Comparison of ENCODE assay signal across 1 cellular context in the genomic region with DNA sequence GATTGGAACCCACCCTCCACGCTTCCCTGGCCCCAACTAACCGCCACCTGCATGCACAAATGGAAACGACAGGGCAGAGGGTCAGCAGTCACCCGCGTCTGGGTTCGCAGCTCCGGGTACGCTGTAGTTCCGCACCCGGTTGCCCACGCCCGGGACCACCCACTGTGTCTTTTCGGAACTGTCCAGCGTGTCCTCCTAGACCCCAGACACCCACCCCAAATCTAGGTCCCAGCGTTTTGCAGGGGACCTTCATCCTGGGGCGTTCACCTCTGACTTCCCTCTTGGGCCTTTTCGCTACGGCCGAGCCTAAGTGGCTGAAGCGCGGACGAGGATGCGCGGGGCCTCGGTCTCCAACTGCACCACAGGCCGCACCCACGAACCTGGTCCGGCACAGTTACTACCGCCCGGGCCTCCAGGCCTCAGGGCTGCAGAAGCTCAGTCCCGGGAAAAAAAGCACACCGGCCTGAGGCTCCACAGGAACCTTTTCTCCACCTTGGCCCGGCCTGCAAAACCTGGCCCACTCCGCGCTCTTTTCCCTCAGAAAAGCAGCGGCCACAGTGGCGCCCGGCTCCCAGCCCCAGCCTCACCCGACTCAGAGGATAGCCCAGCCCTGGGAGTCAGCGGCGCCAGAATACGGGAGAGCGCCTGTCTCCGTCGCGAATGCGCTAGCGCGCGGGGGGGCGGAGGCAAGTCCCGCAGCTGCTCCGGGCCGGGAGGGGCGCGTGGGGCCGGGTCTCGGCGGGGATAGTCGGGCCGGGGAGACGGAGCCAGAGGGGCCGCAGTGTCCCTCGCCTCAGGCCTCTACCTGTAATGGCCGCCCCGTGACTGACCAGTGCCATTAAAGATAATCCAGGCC.
A peak's percentile ranks its signal among the peaks of the same experiment; 100 is the strongest.
TF ChIP-seq lines count a peak whose summit lies in the region.

ZFP30 (minus strand) TSS at position 633 of the 856 bp plus-strand sequence. CDS start 7,643 bp downstream, outside the sequence.

TF ChIP-seq in HepG2, 621 proteins besides CTCF, POLR2A, EP300 and RAD21 (continued from another document and continues in another):
- TF ChIP-seq ZBTB40 (IDR thresholded peaks at IDR 0.05) (no peak), ZBTB40 (CRISPR knock-in tag; IDR thresholded peaks at IDR 0.05) (peak; percentile 74), ZMYM4 (CRISPR knock-in tag; IDR thresholded peaks at IDR 0.05) (peak; percentile 61), ZBTB7B (CRISPR knock-in tag; IDR thresholded peaks at IDR 0.05) (peak; percentile 40; the same call in 1 of the 2 replicates), CC2D1A (CRISPR knock-in tag; IDR thresholded peaks at IDR 0.05) (0 out of 2 replicates have a peak, but pooled peaks have one; percentile 52), HOXA5 (CRISPR knock-in tag; IDR thresholded peaks at IDR 0.05) (peak; percentile 25; the same call in 1 of the 2 replicates), BCL3 (CRISPR knock-in tag; IDR thresholded peaks at IDR 0.05) (0 out of 2 replicates have a peak, but pooled peaks have one; percentile 63), ZNF644 (CRISPR knock-in tag; IDR thresholded peaks at IDR 0.05; ENCODE audit: low read depth) (no peak), ZFP36L2 (CRISPR knock-in tag; IDR thresholded peaks at IDR 0.05) (no peak; the same call in 1 of the 2 replicates), HDAC1 (CRISPR knock-in tag; IDR thresholded peaks at IDR 0.05) (peak; percentile 19; the same call in 1 of the 2 replicates), SIN3A (IDR thresholded peaks at IDR 0.05; ENCODE audit: borderline replicate concordance, low read depth, low read length) (0 out of 2 replicates have a peak, but pooled peaks have one; percentile 9), RERE (CRISPR knock-in tag; IDR thresholded peaks at IDR 0.05; ENCODE audit: low read depth) (no peak), ZNF660 (CRISPR knock-in tag; IDR thresholded peaks at IDR 0.05; ENCODE audit: borderline replicate concordance, low read depth) (no peak), ZFX (CRISPR knock-in tag; IDR thresholded peaks at IDR 0.05; ENCODE audit: low read depth) (peak; percentile 98), ZKSCAN5 (CRISPR knock-in tag; IDR thresholded peaks at IDR 0.05) (no peak), THAP11 (CRISPR knock-in tag; IDR thresholded peaks at IDR 0.05) (no peak), ZNF740 (CRISPR knock-in tag; IDR thresholded peaks at IDR 0.05) (no peak), MLLT10 (CRISPR knock-in tag; IDR thresholded peaks at IDR 0.05) (no peak), ZNF124 (CRISPR knock-in tag; IDR thresholded peaks at IDR 0.05) (no peak; the same call in 1 of the 2 replicates), BRF2 (CRISPR knock-in tag; IDR thresholded peaks at IDR 0.05) (0 out of 2 replicates have a peak, but pooled peaks have one; percentile 31), ELF4 (CRISPR knock-in tag; IDR thresholded peaks at IDR 0.05; ENCODE audit: borderline replicate concordance) (no peak), ZNF558 (CRISPR knock-in tag; IDR thresholded peaks at IDR 0.05; ENCODE audit: borderline replicate concordance) (peak; percentile 36; the same call in 1 of the 2 replicates), ZNF18 (CRISPR knock-in tag; IDR thresholded peaks at IDR 0.05; ENCODE audit: insufficient replicate concordance) (no peak), ZBTB42 (CRISPR knock-in tag; IDR thresholded peaks at IDR 0.05) (0 out of 2 replicates have a peak, but pooled peaks have one; percentile 53), SRY (CRISPR knock-in tag; IDR thresholded peaks at IDR 0.05) (no peak; the same call in 1 of the 2 replicates), TSC22D2 (CRISPR knock-in tag; IDR thresholded peaks at IDR 0.05; ENCODE audit: borderline replicate concordance) (peak; percentile 73; the same call in 1 of the 2 replicates), KMT2A (CRISPR knock-in tag; IDR thresholded peaks at IDR 0.05) (peak; percentile 75; the same call in 1 of the 2 replicates), ZNF414 (CRISPR knock-in tag; IDR thresholded peaks at IDR 0.05) (peak; percentile 96; the same call in 1 of the 2 replicates), NFIB (CRISPR knock-in tag; IDR thresholded peaks at IDR 0.05; ENCODE audit: borderline replicate concordance) (no peak), ZNF704 (CRISPR knock-in tag; IDR thresholded peaks at IDR 0.05; ENCODE audit: borderline replicate concordance) (no peak)
